Comparison of ENCODE assay signal across 13 cellular contexts in the genomic region with DNA sequence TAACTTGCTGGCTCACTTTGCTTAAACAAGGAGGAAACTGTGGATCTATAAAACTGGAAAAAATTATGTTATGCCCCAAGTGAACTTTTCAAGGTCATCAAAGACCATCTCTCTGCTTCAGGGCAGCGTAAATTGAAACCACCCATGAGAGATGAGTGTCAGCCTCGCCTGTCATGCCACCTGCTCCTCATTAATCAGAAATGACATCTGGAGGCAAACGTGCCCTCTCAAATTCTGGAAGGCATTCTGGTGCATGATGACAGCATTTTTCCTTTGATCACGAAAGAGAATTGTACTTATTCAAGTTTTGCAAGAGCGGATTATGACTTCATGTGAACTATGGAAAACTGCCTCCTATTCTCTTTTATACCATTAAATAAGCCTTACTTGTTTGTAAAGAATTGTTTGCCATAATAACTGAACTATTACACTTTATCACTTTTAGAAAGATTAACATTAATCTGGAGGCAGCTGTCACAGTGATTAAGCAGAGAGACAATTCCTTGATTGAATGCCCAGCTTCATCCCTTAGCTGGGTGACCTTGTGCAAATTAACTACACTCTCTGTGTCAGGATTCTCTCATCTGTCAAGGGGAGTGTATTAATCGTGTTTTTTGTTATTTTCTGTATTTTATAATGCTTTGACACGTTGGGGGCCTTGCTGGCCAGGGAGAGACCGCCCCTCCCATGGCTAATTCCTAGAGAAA. TPM values are rescaled to one million over a fixed set of nuclear protein-coding genes. Genes with fewer than 3 reads are reported as not detected.
DNase-seq lines count a peak whose midpoint lies in the region; ATAC-seq and TF ChIP-seq lines count a peak whose summit lies in the region.
"Had no signal": no experiment of that assay in that cellular context is flagged by ENCODE, and none has a peak within 500 bp of the region (broad histone marks: within the 10 kb centered on the region; RNA-seq: fewer than 3 reads in every experiment).

No MANE protein-coding gene starts in this region.

- H3K9me3 Mint-ChIP-seq in neural progenitor cell, result no peaks in the 10 kb centered on the region
- no peaks in the 10 kb centered on the region for H3K9me3 Mint-ChIP-seq in activated T-helper 17 cell treated with anti-CD3 and anti-CD28 coated beads, Interleukin-2, amount 50 U/mL, for 72 hours
- H3K9me3 Mint-ChIP-seq: activated CD4-positive, alpha-beta memory T cell treated with anti-CD3 and anti-CD28 coated beads for 36 hours; CD14-positive monocyte had no signal

- H3K4me2 ChIP-seq in neural progenitor cell, result peak overlapping the region; percentile 14

- in situ Hi-C loops in HAP-1 (cut with MboI; ENCODE audit: low sequenced_read_pairs), result no loop called here

- H3K4me1 ChIP-seq in HAP-1 (peaks cover 23% of the 10 kb centered on the region), neural progenitor cell (peaks cover 21% of the 10 kb centered on the region)
- H3K4me1 ChIP-seq: foreskin keratinocyte had no signal

- no peak overlapping the region for H3K27ac ChIP-seq in neural progenitor cell
- H3K27ac ChIP-seq: brain microvascular endothelial cell, foreskin keratinocyte had no signal

- no peak overlapping the region for H3K4me3 Mint-ChIP-seq in neural progenitor cell
- no peak overlapping the region for H3K4me3 Mint-ChIP-seq in activated T-helper 17 cell treated with anti-CD3 and anti-CD28 coated beads, Interleukin-2, amount 50 U/mL, for 72 hours
- H3K4me3 Mint-ChIP-seq: activated CD4-positive, alpha-beta memory T cell treated with anti-CD3 and anti-CD28 coated beads for 36 hours; CD14-positive monocyte had no signal

- TF ChIP-seq CTCF in neural progenitor cell (IDR thresholded peaks at IDR 0.05), result no peak

- peaks cover 27% of the 10 kb centered on the region for H3F3A ChIP-seq in neural progenitor cell (ENCODE audit: low read depth)

- H3K79me2 ChIP-seq in neural progenitor cell (ENCODE audit: low read depth), result no peaks in the 10 kb centered on the region

- H3K27me3 ChIP-seq in HAP-1 (ENCODE audit: low read depth) (no peaks in the 10 kb centered on the region), neural progenitor cell (no peaks in the 10 kb centered on the region)
- H3K27me3 ChIP-seq: brain microvascular endothelial cell, foreskin keratinocyte had no signal

- no peaks in the 10 kb centered on the region for H3K36me3 Mint-ChIP-seq in neural progenitor cell
- H3K36me3 Mint-ChIP-seq in activated T-helper 17 cell treated with anti-CD3 and anti-CD28 coated beads, Interleukin-2, amount 50 U/mL, for 72 hours (ENCODE audit: low read depth), result no peaks in the 10 kb centered on the region
- H3K36me3 Mint-ChIP-seq: activated CD4-positive, alpha-beta memory T cell treated with anti-CD3 and anti-CD28 coated beads for 36 hours; CD14-positive monocyte had no signal

- peak; percentile 68 to 77 for DNase-seq in HAP-1 (ENCODE audit: low spot score in 2 of 2)
- peak; percentile 4 for DNase-seq in NCI-H1417 treated with DMSO at 0.1 percent for 48 hours (lab: John Stamatoyannopoulos, UW)
- DNase-seq in SHP77 (lab: John Stamatoyannopoulos, UW), result peak; percentile 91 to 92
- DNase-seq in neural progenitor cell (ENCODE audit: low spot score), result no peak
- DNase-seq in germinal center (ENCODE audit: low spot score), result no peak
- DNase-seq in activated CD4-positive, CD25-positive, alpha-beta regulatory T cell treated with anti-CD3 and anti-CD28 coated beads, Interleukin-2, amount 50 U/mL, for 72 hours, result no peak
- DNase-seq: activated CD4-positive, alpha-beta memory T cell treated with anti-CD3 and anti-CD28 coated beads for 36 hours; activated gamma-delta T cell; brain microvascular endothelial cell; foreskin keratinocyte had no signal

- H3K36me3 ChIP-seq in HAP-1 (replicated peaks) (no peaks in the 10 kb centered on the region), neural progenitor cell (no peaks in the 10 kb centered on the region)
- H3K36me3 ChIP-seq: brain microvascular endothelial cell had no signal

- H3K27ac Mint-ChIP-seq in neural progenitor cell, result no peak overlapping the region
- H3K27ac Mint-ChIP-seq in activated T-helper 17 cell treated with anti-CD3 and anti-CD28 coated beads, Interleukin-2, amount 50 U/mL, for 72 hours, result no peak overlapping the region
- H3K27ac Mint-ChIP-seq: activated CD4-positive, alpha-beta memory T cell treated with anti-CD3 and anti-CD28 coated beads for 36 hours had no signal

- no peaks in the 10 kb centered on the region for H3K27me3 Mint-ChIP-seq in neural progenitor cell (ENCODE audit: insufficient read depth, low read depth)
- peaks cover 14% of the 10 kb centered on the region for H3K27me3 Mint-ChIP-seq in activated T-helper 17 cell treated with anti-CD3 and anti-CD28 coated beads, Interleukin-2, amount 50 U/mL, for 72 hours
- H3K27me3 Mint-ChIP-seq: activated CD4-positive, alpha-beta memory T cell treated with anti-CD3 and anti-CD28 coated beads for 36 hours had no signal

- H3K4me3 ChIP-seq in HAP-1 (no peak overlapping the region), neural progenitor cell (no peak overlapping the region)

- H2AFZ ChIP-seq in neural progenitor cell (replicated peaks), result no peak overlapping the region

- no peaks in the 10 kb centered on the region for H4K20me1 ChIP-seq in neural progenitor cell (ENCODE audit: low read depth)

- ATAC-seq in activated T-helper 17 cell treated with anti-CD3 and anti-CD28 coated beads, Interleukin-2, amount 50 U/mL, for 72 hours (replicated peaks), result no peak
- no peak for ATAC-seq in GM18519 (IDR thresholded peaks at IDR 0.05; ENCODE audit: low FRiP score, unreplicated experiment)
- ATAC-seq: foreskin keratinocyte had no signal

- H3K4me1 Mint-ChIP-seq in neural progenitor cell, result peaks cover 26% of the 10 kb centered on the region
- no peaks in the 10 kb centered on the region for H3K4me1 Mint-ChIP-seq in activated T-helper 17 cell treated with anti-CD3 and anti-CD28 coated beads, Interleukin-2, amount 50 U/mL, for 72 hours

- no peak overlapping the region for H3K9ac ChIP-seq in neural progenitor cell

- no peaks in the 10 kb centered on the region for H3K9me3 ChIP-seq in HAP-1
- no peaks in the 10 kb centered on the region for H3K9me3 ChIP-seq in neural progenitor cell (ENCODE audit: low read depth)

RNA-seq across cellular contexts. Expression of a gene that starts 17.0 kb away (rescaled TPM):
- total RNA-seq in neural progenitor cell (ENCODE audit: low replicate concordance), result 58.1 and 77.7 TPM in 2 replicates
- 10 to 100 TPM; 44.1 to 45.4 TPM for total RNA-seq in activated T-helper 17 cell treated with anti-CD3 and anti-CD28 coated beads, Interleukin-2, amount 50 U/mL, for 72 hours

Comparison
In these comparisons a context has a peak if more than half of its experiments do, and no peak if none do; other contexts are left out.
1. DNase-seq: peak in HAP-1 (2 of 2), NCI-H1417 treated with DMSO at 0.1 percent for 48 hours (single experiment) and SHP77 (2 of 2); none in neural progenitor cell (single experiment), germinal center (single experiment) and activated CD4-positive, CD25-positive, alpha-beta regulatory T cell treated with anti-CD3 and anti-CD28 coated beads, Interleukin-2, amount 50 U/mL, for 72 hours (single experiment).